In genomic region chr7:20785211-20786048, GRCh38 we compare ENCODE assay signal across 1 cellular context.
TF ChIP-seq lines count a peak whose summit lies in the region.

No MANE protein-coding gene starts in this region.

TF ChIP-seq in GM23338, 12 proteins besides CTCF, POLR2A, EP300 and RAD21 (continued from another document):
- TF ChIP-seq, protein P1, sequence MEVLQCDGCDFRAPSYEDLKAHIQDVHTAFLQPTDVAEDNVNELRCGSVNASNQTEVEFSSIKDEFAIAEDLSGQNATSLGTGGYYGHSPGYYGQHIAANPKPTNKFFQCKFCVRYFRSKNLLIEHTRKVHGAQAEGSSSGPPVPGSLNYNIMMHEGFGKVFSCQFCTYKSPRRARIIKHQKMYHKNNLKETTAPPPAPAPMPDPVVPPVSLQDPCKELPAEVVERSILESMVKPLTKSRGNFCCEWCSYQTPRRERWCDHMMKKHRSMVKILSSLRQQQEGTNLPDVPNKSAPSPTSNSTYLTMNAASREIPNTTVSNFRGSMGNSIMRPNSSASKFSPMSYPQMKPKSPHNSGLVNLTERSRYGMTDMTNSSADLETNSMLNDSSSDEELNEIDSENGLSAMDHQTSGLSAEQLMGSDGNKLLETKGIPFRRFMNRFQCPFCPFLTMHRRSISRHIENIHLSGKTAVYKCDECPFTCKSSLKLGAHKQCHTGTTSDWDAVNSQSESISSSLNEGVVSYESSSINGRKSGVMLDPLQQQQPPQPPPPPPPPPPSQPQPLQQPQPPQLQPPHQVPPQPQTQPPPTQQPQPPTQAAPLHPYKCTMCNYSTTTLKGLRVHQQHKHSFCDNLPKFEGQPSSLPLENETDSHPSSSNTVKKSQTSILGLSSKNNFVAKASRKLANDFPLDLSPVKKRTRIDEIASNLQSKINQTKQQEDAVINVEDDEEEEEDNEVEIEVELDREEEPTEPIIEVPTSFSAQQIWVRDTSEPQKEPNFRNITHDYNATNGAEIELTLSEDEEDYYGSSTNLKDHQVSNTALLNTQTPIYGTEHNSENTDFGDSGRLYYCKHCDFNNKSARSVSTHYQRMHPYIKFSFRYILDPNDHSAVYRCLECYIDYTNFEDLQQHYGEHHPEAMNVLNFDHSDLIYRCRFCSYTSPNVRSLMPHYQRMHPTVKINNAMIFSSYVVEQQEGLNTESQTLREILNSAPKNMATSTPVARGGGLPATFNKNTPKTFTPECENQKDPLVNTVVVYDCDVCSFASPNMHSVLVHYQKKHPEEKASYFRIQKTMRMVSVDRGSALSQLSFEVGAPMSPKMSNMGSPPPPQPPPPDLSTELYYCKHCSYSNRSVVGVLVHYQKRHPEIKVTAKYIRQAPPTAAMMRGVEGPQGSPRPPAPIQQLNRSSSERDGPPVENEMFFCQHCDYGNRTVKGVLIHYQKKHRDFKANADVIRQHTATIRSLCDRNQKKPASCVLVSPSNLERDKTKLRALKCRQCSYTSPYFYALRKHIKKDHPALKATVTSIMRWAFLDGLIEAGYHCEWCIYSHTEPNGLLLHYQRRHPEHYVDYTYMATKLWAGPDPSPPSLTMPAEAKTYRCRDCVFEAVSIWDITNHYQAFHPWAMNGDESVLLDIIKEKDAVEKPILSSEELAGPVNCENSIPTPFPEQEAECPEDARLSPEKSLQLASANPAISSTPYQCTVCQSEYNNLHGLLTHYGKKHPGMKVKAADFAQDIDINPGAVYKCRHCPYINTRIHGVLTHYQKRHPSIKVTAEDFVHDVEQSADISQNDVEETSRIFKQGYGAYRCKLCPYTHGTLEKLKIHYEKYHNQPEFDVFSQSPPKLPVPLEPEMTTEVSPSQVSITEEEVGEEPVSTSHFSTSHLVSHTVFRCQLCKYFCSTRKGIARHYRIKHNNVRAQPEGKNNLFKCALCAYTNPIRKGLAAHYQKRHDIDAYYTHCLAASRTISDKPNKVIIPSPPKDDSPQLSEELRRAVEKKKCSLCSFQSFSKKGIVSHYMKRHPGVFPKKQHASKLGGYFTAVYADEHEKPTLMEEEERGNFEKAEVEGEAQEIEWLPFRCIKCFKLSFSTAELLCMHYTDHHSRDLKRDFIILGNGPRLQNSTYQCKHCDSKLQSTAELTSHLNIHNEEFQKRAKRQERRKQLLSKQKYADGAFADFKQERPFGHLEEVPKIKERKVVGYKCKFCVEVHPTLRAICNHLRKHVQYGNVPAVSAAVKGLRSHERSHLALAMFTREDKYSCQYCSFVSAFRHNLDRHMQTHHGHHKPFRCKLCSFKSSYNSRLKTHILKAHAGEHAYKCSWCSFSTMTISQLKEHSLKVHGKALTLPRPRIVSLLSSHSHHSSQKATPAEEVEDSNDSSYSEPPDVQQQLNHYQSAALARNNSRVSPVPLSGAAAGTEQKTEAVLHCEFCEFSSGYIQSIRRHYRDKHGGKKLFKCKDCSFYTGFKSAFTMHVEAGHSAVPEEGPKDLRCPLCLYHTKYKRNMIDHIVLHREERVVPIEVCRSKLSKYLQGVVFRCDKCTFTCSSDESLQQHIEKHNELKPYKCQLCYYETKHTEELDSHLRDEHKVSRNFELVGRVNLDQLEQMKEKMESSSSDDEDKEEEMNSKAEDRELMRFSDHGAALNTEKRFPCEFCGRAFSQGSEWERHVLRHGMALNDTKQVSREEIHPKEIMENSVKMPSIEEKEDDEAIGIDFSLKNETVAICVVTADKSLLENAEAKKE (CRISPR knock-in tag; IDR thresholded peaks at IDR 0.05), result no peak
- TF ChIP-seq, protein P2, sequence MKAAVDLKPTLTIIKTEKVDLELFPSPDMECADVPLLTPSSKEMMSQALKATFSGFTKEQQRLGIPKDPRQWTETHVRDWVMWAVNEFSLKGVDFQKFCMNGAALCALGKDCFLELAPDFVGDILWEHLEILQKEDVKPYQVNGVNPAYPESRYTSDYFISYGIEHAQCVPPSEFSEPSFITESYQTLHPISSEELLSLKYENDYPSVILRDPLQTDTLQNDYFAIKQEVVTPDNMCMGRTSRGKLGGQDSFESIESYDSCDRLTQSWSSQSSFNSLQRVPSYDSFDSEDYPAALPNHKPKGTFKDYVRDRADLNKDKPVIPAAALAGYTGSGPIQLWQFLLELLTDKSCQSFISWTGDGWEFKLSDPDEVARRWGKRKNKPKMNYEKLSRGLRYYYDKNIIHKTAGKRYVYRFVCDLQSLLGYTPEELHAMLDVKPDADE (IDR thresholded peaks at IDR 0.05), result no peak
- TF ChIP-seq EZH2 (IDR thresholded peaks at IDR 0.05; ENCODE audit: low read depth, unreplicated experiment) (no peak), CREB1 (CRISPR knock-in tag; IDR thresholded peaks at IDR 0.05; ENCODE audit: low read depth) (no peak), JUNB (IDR thresholded peaks at IDR 0.05; ENCODE audit: unreplicated experiment) (no peak), ZNF331 (CRISPR knock-in tag; IDR thresholded peaks at IDR 0.05; ENCODE audit: low read depth) (no peak)
